8 cellular contexts compared by ENCODE assay signal in genomic region chr9:137278061-137278912, GRCh38. TPM values are rescaled to one million over a fixed set of nuclear protein-coding genes. Genes with fewer than 3 reads are reported as not detected.
DNase-seq lines count a peak whose midpoint lies in the region; ATAC-seq and TF ChIP-seq lines count a peak whose summit lies in the region.

No MANE protein-coding gene starts in this region.

- H3K4me1 Mint-ChIP-seq in activated naive CD8-positive, alpha-beta T cell treated with anti-CD3 and anti-CD28 coated beads, Interleukin-2, amount 10 ng/mL, durations not matched to agents 7 days and 5 days = peaks cover 5% of the 10 kb centered on the region
- H3K4me1 Mint-ChIP-seq in stimulated activated memory B cell treated with anti-CD40 and anti-IgM and Interleukin-4, amounts not matched to agents 10 μg/mL and 1 μg/mL and 100 μg/mL, for 72 hours = peaks cover 49% of the 10 kb centered on the region

- H3K9me3 ChIP-seq in AG04450 (ENCODE audit: control insufficient read depth, insufficient read depth, low read length) (peaks cover 5% of the 10 kb centered on the region; the same call in 1 of the 2 replicates), iPS-15b (ENCODE audit: control insufficient read depth, insufficient read depth, low read length) (no peaks in the 10 kb centered on the region), MG63 (no peaks in the 10 kb centered on the region)

- peak overlapping the region; percentile 79 for H3K27ac Mint-ChIP-seq in activated naive CD8-positive, alpha-beta T cell treated with anti-CD3 and anti-CD28 coated beads, Interleukin-2, amount 10 ng/mL, durations not matched to agents 7 days and 5 days
- H3K27ac Mint-ChIP-seq in stimulated activated memory B cell treated with anti-CD40 and anti-IgM and Interleukin-4, amounts not matched to agents 10 μg/mL and 1 μg/mL and 100 μg/mL, for 72 hours = peak overlapping the region; percentile 96

- H3K4me3 ChIP-seq in AG04450 (ENCODE audit: low read depth, low read length) (peak overlapping the region; percentile 77), iPS-15b (ENCODE audit: low read depth, low read length) (peak overlapping the region; percentile 41), MG63 (no peak overlapping the region)

- H3K36me3 ChIP-seq in iPS-15b (ENCODE audit: control insufficient read depth, insufficient read depth, low read length) (peaks cover 3% of the 10 kb centered on the region), MG63 (no peaks in the 10 kb centered on the region)

- peaks cover 8% of the 10 kb centered on the region for H3K36me3 Mint-ChIP-seq in activated naive CD8-positive, alpha-beta T cell treated with anti-CD3 and anti-CD28 coated beads, Interleukin-2, amount 10 ng/mL, durations not matched to agents 7 days and 5 days
- H3K36me3 Mint-ChIP-seq in stimulated activated memory B cell treated with anti-CD40 and anti-IgM and Interleukin-4, amounts not matched to agents 10 μg/mL and 1 μg/mL and 100 μg/mL, for 72 hours = peaks cover 6% of the 10 kb centered on the region

- DNase-seq in AG04450 (ENCODE audit: low read depth, low spot score) (no peak), NCI-H2171 treated with DMSO at 0.1 percent for 48 hours (lab: John Stamatoyannopoulos, UW) (no peak), HPDE6-E6E7 (ENCODE audit: extremely low spot score) (no peak), MG63 (no peak)
- peak; percentile 45 for DNase-seq in activated naive CD8-positive, alpha-beta T cell treated with anti-CD3 and anti-CD28 coated beads, Interleukin-2, amount 10 ng/mL, durations not matched to agents 7 days and 5 days

- H3K9ac ChIP-seq in iPS-15b (ENCODE audit: low read depth, low read length) = peak overlapping the region; percentile 26

- ATAC-seq in HG03095 (IDR thresholded peaks at IDR 0.05; ENCODE audit: unreplicated experiment) = peak; percentile 4
- ATAC-seq in activated naive CD8-positive, alpha-beta T cell treated with anti-CD3 and anti-CD28 coated beads, Interleukin-2, amount 10 ng/mL, durations not matched to agents 7 days and 5 days (ENCODE audit: low read depth) = no peak
- ATAC-seq in stimulated activated memory B cell treated with anti-CD40 and anti-IgM and Interleukin-4, amounts not matched to agents 10 μg/mL and 1 μg/mL and 100 μg/mL, for 72 hours = peak; percentile 35

- H3K9me3 Mint-ChIP-seq in activated naive CD8-positive, alpha-beta T cell treated with anti-CD3 and anti-CD28 coated beads, Interleukin-2, amount 10 ng/mL, durations not matched to agents 7 days and 5 days = no peaks in the 10 kb centered on the region
- no peaks in the 10 kb centered on the region for H3K9me3 Mint-ChIP-seq in stimulated activated memory B cell treated with anti-CD40 and anti-IgM and Interleukin-4, amounts not matched to agents 10 μg/mL and 1 μg/mL and 100 μg/mL, for 72 hours

- POLR2A ChIA-PET in AG04450 (lab: Yijun Ruan, JAX) = interaction anchor here (0.7 to 1.8 kb wide), 4 partner anchors 10 to 38 kb away, joined by 4 to 21 read pairs (median 5); partner anchors contain the start of genes NELFB and TUBB4B
- POLR2A ChIA-PET in activated naive CD8-positive, alpha-beta T cell treated with anti-CD3 and anti-CD28 coated beads, Interleukin-2, amount 10 ng/mL, durations not matched to agents 7 days and 5 days (lab: Charles Lee) = interaction anchor here (0.9 to 1.5 kb wide), 4 partner anchors 9 to 38 kb away, joined by 3 to 13 read pairs (median 5); partner anchors contain the start of genes NELFB and TUBB4B

- TF ChIP-seq CTCF in AG04450 (IDR thresholded peaks at IDR 0.05; ENCODE audit: low read depth, low read length) = no peak

- CTCF ChIA-PET in AG04450 (lab: Charles Lee) = interaction anchor here (1.3 kb wide), 1 partner anchor 42 kb away, joined by 5 read pairs; no protein-coding TSS in a partner anchor

- peak overlapping the region; percentile 92 for H3K4me3 Mint-ChIP-seq in activated naive CD8-positive, alpha-beta T cell treated with anti-CD3 and anti-CD28 coated beads, Interleukin-2, amount 10 ng/mL, durations not matched to agents 7 days and 5 days
- peak overlapping the region; percentile 94 for H3K4me3 Mint-ChIP-seq in stimulated activated memory B cell treated with anti-CD40 and anti-IgM and Interleukin-4, amounts not matched to agents 10 μg/mL and 1 μg/mL and 100 μg/mL, for 72 hours

- peak overlapping the region; percentile 84 for H3K27ac ChIP-seq in AG04450 (ENCODE audit: low read depth, low read length)

- H3K4me1 ChIP-seq in iPS-15b (ENCODE audit: control insufficient read depth, insufficient read depth, low read length) = peaks cover 3% of the 10 kb centered on the region

- H3K27me3 ChIP-seq in AG04450 (ENCODE audit: control insufficient read depth, insufficient read depth, low read length) = no peaks in the 10 kb centered on the region
- no peaks in the 10 kb centered on the region for H3K27me3 ChIP-seq in iPS-15b (ENCODE audit: control insufficient read depth, insufficient read depth, low read length)
- H3K27me3 ChIP-seq in MG63 = no peaks in the 10 kb centered on the region

- no peaks in the 10 kb centered on the region for H3K27me3 Mint-ChIP-seq in activated naive CD8-positive, alpha-beta T cell treated with anti-CD3 and anti-CD28 coated beads, Interleukin-2, amount 10 ng/mL, durations not matched to agents 7 days and 5 days
- no peaks in the 10 kb centered on the region for H3K27me3 Mint-ChIP-seq in stimulated activated memory B cell treated with anti-CD40 and anti-IgM and Interleukin-4, amounts not matched to agents 10 μg/mL and 1 μg/mL and 100 μg/mL, for 72 hours

RNA-seq across cellular contexts. Expression of gene TOR4A, which starts 0.8 kb away (rescaled TPM):
- polyA plus RNA-seq in AG04450 (2011; rRNA removed) = 14.1 and 18.7 TPM in 2 replicates
- polyA minus RNA-seq in AG04450 (2011; rRNA and poly(A)+ RNA removed) = 10.9 and 14.8 TPM in 2 replicates
- 1 to 10 TPM; 8.1 to 8.2 TPM for total RNA-seq in activated naive CD8-positive, alpha-beta T cell treated with anti-CD3 and anti-CD28 coated beads, Interleukin-2, amount 10 ng/mL, durations not matched to agents 7 days and 5 days
- total RNA-seq in MG63 (2014; rRNA removed; shearing (Covaris generic); ENCODE audit: low replicate concordance) = 2.3 and 2.9 TPM in 2 replicates

RNA-seq across cellular contexts. Expression of gene NELFB, which starts 23.2 kb away (rescaled TPM):
- polyA plus RNA-seq in AG04450 (2011; rRNA removed) = 27.1 and 38.7 TPM in 2 replicates
- 21.9 and 23.5 TPM in 2 replicates for polyA minus RNA-seq in AG04450 (2011; rRNA and poly(A)+ RNA removed)
- total RNA-seq in activated naive CD8-positive, alpha-beta T cell treated with anti-CD3 and anti-CD28 coated beads, Interleukin-2, amount 10 ng/mL, durations not matched to agents 7 days and 5 days = 10 to 100 TPM; 58.7 to 63.1 TPM
- total RNA-seq in MG63 (2014; rRNA removed; shearing (Covaris generic); ENCODE audit: low replicate concordance) = 56.3 and 75.6 TPM in 2 replicates

RNA-seq across cellular contexts. Expression of gene NRARP, which starts 23.8 kb away (rescaled TPM):
- polyA plus RNA-seq in AG04450 (2011; rRNA removed) = 0.17 and 0.22 TPM in 2 replicates
- not detected in 2 replicates for polyA minus RNA-seq in AG04450 (2011; rRNA and poly(A)+ RNA removed)
- total RNA-seq in activated naive CD8-positive, alpha-beta T cell treated with anti-CD3 and anti-CD28 coated beads, Interleukin-2, amount 10 ng/mL, durations not matched to agents 7 days and 5 days = 1 to 10 TPM; 1.2 to 1.7 TPM
- total RNA-seq in MG63 (2014; rRNA removed; shearing (Covaris generic); ENCODE audit: low replicate concordance) = 0.16 TPM in 1 of 2 replicates, not detected in the other

RNA-seq across cellular contexts. Expression of gene STPG3, which starts 27.2 kb away (rescaled TPM):
- not detected in 2 replicates for polyA plus RNA-seq in AG04450 (2011; rRNA removed)
- not detected in 2 replicates for polyA minus RNA-seq in AG04450 (2011; rRNA and poly(A)+ RNA removed)
- not detected for total RNA-seq in activated naive CD8-positive, alpha-beta T cell treated with anti-CD3 and anti-CD28 coated beads, Interleukin-2, amount 10 ng/mL, durations not matched to agents 7 days and 5 days
- not detected in 2 replicates for total RNA-seq in MG63 (2014; rRNA removed; shearing (Covaris generic); ENCODE audit: low replicate concordance)

RNA-seq across cellular contexts. Expression of gene TUBB4B, which starts 37.2 kb away (rescaled TPM):
- polyA plus RNA-seq in AG04450 (2011; rRNA removed) = 223 and 262 TPM in 2 replicates
- polyA minus RNA-seq in AG04450 (2011; rRNA and poly(A)+ RNA removed) = 180 and 232 TPM in 2 replicates
- 100 to 1,000 TPM; 241 to 249 TPM for total RNA-seq in activated naive CD8-positive, alpha-beta T cell treated with anti-CD3 and anti-CD28 coated beads, Interleukin-2, amount 10 ng/mL, durations not matched to agents 7 days and 5 days
- total RNA-seq in MG63 (2014; rRNA removed; shearing (Covaris generic); ENCODE audit: low replicate concordance) = 577 and 829 TPM in 2 replicates
